ENCODE assay signal across 10 cellular contexts in the genomic region with DNA sequence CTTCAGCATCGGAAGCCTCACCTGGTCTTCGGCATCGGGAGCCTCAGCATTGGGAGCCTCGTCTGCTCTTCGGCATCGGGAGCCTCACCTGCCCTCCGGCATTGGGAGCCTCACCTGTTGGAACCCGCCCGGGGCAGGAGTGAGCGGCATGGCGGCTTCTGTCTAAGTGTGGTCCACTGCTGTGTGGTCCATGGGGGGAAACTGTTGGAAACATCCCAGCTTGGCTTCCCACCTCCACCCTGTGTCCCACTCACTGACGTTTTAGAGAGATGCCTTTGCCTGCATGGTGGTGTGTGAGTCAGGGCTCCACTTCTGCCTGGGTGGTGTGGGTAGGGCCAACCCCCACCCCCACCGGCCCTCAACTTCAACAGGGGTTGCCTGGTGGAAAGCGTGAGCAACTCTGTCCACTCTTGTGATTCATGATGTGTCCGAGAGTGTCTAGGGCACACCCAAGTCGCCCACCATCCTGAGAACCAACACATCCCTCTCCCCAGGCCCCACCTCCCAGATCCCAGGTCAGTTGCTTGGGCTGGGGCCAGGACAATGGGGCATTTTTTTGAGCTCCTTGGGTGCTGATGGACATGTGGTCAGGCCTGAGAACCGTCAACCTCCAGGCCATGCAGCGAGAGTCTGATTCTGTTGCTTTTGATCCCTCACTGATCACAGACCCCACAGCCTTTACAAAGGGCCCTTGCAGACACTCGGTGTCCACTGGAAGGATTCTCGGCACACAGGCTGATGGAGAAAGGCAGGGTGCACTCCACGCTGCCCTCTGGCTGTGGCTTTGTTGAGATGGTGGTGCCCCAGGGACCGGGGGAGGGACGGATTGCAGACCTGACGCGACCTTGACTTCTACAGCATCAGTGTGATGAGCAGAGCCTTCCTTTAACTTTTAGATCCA.
DNase-seq lines count a peak whose midpoint lies in the region; ATAC-seq and TF ChIP-seq lines count a peak whose summit lies in the region.
"Had no signal": no experiment of that assay in that cellular context is flagged by ENCODE, and none has a peak within 500 bp of the region (broad histone marks: within the 10 kb centered on the region; RNA-seq: fewer than 3 reads in every experiment).

No MANE protein-coding gene starts in this region.

- no peak overlapping the region for H3K4me2 ChIP-seq in Karpas-422 (ENCODE audit: low read depth, low read length, poor library complexity, severe bottlenecking)

- 87 to 88% methylated on average over 25 of the region's 25 CpGs for WGBS in aorta, 2 donors

- no peaks in the 10 kb centered on the region for H3K4me1 ChIP-seq in cardiac muscle cell (ENCODE audit: low read depth)
- H3K4me1 ChIP-seq in aorta (ENCODE audit: control insufficient read depth in 1 of 2, insufficient read depth in 2 of 2, low read length in 2 of 2) = no peaks in the 10 kb centered on the region
- H3K4me1 ChIP-seq in Karpas-422 (ENCODE audit: low read length) = peaks cover 4% of the 10 kb centered on the region

- ATAC-seq in Right ventricle myocardium inferior = no peak
- no peak for ATAC-seq in aorta (ENCODE audit: low FRiP score)

- H3K4me3 ChIP-seq in cardiac muscle cell (no peak overlapping the region), WERI-Rb-1 (ENCODE audit: low read depth, low read length) (no peak overlapping the region), aorta (ENCODE audit: low read length in 2 of 2) (no peak overlapping the region), Karpas-422 (ENCODE audit: low read length) (no peak overlapping the region)

- H3K9me2 ChIP-seq in Karpas-422 (replicated peaks; ENCODE audit: insufficient read depth, low read length) = no peaks in the 10 kb centered on the region

- H4K20me1 ChIP-seq in Karpas-422 (ENCODE audit: insufficient read depth, low read depth, low read length) = 0 out of 2 replicates have a peak, but pooled peaks cover 5% of the 10 kb centered on the region

- intact Hi-C loops in Right ventricle myocardium inferior (cut with DNase I) (no loop called here), aorta (cut with DNase I) (no loop called here)

- H3K9me3 ChIP-seq in cardiac muscle cell (ENCODE audit: low read depth) (no peaks in the 10 kb centered on the region), WERI-Rb-1 (ENCODE audit: severe bottlenecking) (no peaks in the 10 kb centered on the region), aorta (ENCODE audit: control insufficient read depth, low read length) (peaks cover 2% of the 10 kb centered on the region), Karpas-422 (ENCODE audit: low read length) (no peaks in the 10 kb centered on the region)

- H3K27ac ChIP-seq in cardiac muscle cell = no peak overlapping the region
- H3K27ac ChIP-seq in WERI-Rb-1 = no peak overlapping the region
- H3K27ac ChIP-seq in aorta (ENCODE audit: low read depth in 1 of 2, low read length in 2 of 2) = no peak overlapping the region
- H3K27ac ChIP-seq in Karpas-422 (ENCODE audit: low read length) = no peak overlapping the region

- TF ChIP-seq CTCF in cardiac muscle cell (IDR thresholded peaks at IDR 0.05; ENCODE audit: low read depth, low read length) (peak; percentile 28), WERI-Rb-1 (IDR thresholded peaks at IDR 0.05; ENCODE audit: low read depth, low read length) (peak; percentile 82)

- H3K36me3 ChIP-seq in cardiac muscle cell (no peaks in the 10 kb centered on the region), WERI-Rb-1 (no peaks in the 10 kb centered on the region), aorta (ENCODE audit: control insufficient read depth in 1 of 2, insufficient read depth in 2 of 2, low read length in 1 of 2) (no peaks in the 10 kb centered on the region), Karpas-422 (ENCODE audit: insufficient read depth, low read length) (no peaks in the 10 kb centered on the region)

- DNase-seq in cardiac muscle cell (ENCODE audit: low read depth in 1 of 2, low spot score in 1 of 2) (peak in 1 of 2 donors; percentile 15), Right ventricle myocardium inferior (ENCODE audit: missing footprints) (no peak), WERI-Rb-1 (peak; percentile 61), iPS-NIHi7 (ENCODE audit: extremely low spot score) (peak; percentile 80), aorta (peak; percentile 40 to 67), SW480 (ENCODE audit: low spot score) (no peak), Karpas-422 (no peak), NCI-H1092 (lab: John Stamatoyannopoulos, UW) (no peak)
- DNase-seq: activated naive CD8-positive, alpha-beta T cell treated with anti-CD3 and anti-CD28 coated beads for 36 hours; SW 1271 had no signal

- no peak overlapping the region for H2AFZ ChIP-seq in Karpas-422 (ENCODE audit: low read length)

- no peaks in the 10 kb centered on the region for H3K79me2 ChIP-seq in Karpas-422 (ENCODE audit: low read length)

- H3K27me3 ChIP-seq in cardiac muscle cell (no peaks in the 10 kb centered on the region), WERI-Rb-1 (ENCODE audit: insufficient read depth, low read depth, severe bottlenecking) (no peaks in the 10 kb centered on the region), aorta (ENCODE audit: control insufficient read depth in 1 of 2, insufficient read depth in 2 of 2, low read length in 1 of 2) (no peaks in the 10 kb centered on the region), Karpas-422 (ENCODE audit: low read length) (no peaks in the 10 kb centered on the region)

- H3K9ac ChIP-seq in Karpas-422 (ENCODE audit: low read length) = no peak overlapping the region

Comparison
In these comparisons a context has a peak if more than half of its experiments do, and no peak if none do; other contexts are left out.
1. DNase-seq: peak in WERI-Rb-1 (single experiment), iPS-NIHi7 (single experiment) and aorta (2 of 2); none in Right ventricle myocardium inferior (single experiment), SW480 (single experiment), Karpas-422 (single experiment) and NCI-H1092 (single experiment).